15 cellular contexts compared by ENCODE assay signal in genomic region chrX:135489542-135489941, GRCh38. TPM values are rescaled to one million over a fixed set of nuclear protein-coding genes. Genes with fewer than 3 reads are reported as not detected.
DNase-seq lines count a peak whose midpoint lies in the region; ATAC-seq and FAIRE-seq lines count a peak whose summit lies in the region.
"Had no signal": no experiment of that assay in that cellular context is flagged by ENCODE, and none has a peak within 500 bp of the region (broad histone marks: within the 10 kb centered on the region; RNA-seq: fewer than 3 reads in every experiment).

No MANE protein-coding gene starts in this region.

- no peak overlapping the region for H3K27ac Mint-ChIP-seq in stimulated activated memory B cell treated with anti-CD40 and anti-IgM and Interleukin-4, amounts not matched to agents 10 μg/mL and 1 μg/mL and 100 μg/mL, for 72 hours
- no peak overlapping the region for H3K27ac Mint-ChIP-seq in immature natural killer cell
- H3K27ac Mint-ChIP-seq: activated naive CD4-positive, alpha-beta T cell treated with anti-CD3 and anti-CD28 coated beads for 36 hours had no signal

- H3K4me1 Mint-ChIP-seq in stimulated activated memory B cell treated with anti-CD40 and anti-IgM and Interleukin-4, amounts not matched to agents 10 μg/mL and 1 μg/mL and 100 μg/mL, for 72 hours = peaks cover 11% of the 10 kb centered on the region
- no peaks in the 10 kb centered on the region for H3K4me1 Mint-ChIP-seq in immature natural killer cell

- no peaks in the 10 kb centered on the region for H3K9me3 Mint-ChIP-seq in stimulated activated memory B cell treated with anti-CD40 and anti-IgM and Interleukin-4, amounts not matched to agents 10 μg/mL and 1 μg/mL and 100 μg/mL, for 72 hours
- H3K9me3 Mint-ChIP-seq in immature natural killer cell = no peaks in the 10 kb centered on the region
- H3K9me3 Mint-ChIP-seq: activated naive CD4-positive, alpha-beta T cell treated with anti-CD3 and anti-CD28 coated beads for 36 hours had no signal

- peak; percentile 13 for DNase-seq in GM19240 (ENCODE audit: insufficient read length, low spot score)
- DNase-seq in dedifferentiated amniotic fluid mesenchymal stem cell (ENCODE audit: extremely low spot score) = no peak
- no peak for DNase-seq in HTR-8/SVneo (ENCODE audit: insufficient read length, low spot score)
- DNase-seq in immature natural killer cell = no peak
- no peak for DNase-seq in COLO668 (lab: John Stamatoyannopoulos, UW; ENCODE audit: unreplicated experiment)
- DNase-seq: activated naive CD4-positive, alpha-beta T cell treated with anti-CD3 and anti-CD28 coated beads for 36 hours; DMS53; hippocampal formation; NCI-H1048; stimulated activated naive CD8-positive, alpha-beta T cell treated with anti-CD3 and anti-CD28 coated beads, Interleukin-15, Interleukin-2, amounts not matched to agents 100 U/mL and 50 U/mL, for 24 hours had no signal

- no peak overlapping the region for H3K4me3 Mint-ChIP-seq in stimulated activated memory B cell treated with anti-CD40 and anti-IgM and Interleukin-4, amounts not matched to agents 10 μg/mL and 1 μg/mL and 100 μg/mL, for 72 hours
- no peak overlapping the region for H3K4me3 Mint-ChIP-seq in immature natural killer cell
- H3K4me3 Mint-ChIP-seq: activated naive CD4-positive, alpha-beta T cell treated with anti-CD3 and anti-CD28 coated beads for 36 hours had no signal

- ATAC-seq in HG02623 (IDR thresholded peaks at IDR 0.05; ENCODE audit: unreplicated experiment) (peak; percentile 82), HG03439 (IDR thresholded peaks at IDR 0.05; ENCODE audit: unreplicated experiment) (peak; percentile 81)
- ATAC-seq in stimulated activated memory B cell treated with anti-CD40 and anti-IgM and Interleukin-4, amounts not matched to agents 10 μg/mL and 1 μg/mL and 100 μg/mL, for 72 hours = peak; percentile 83
- ATAC-seq: HCT116; Panc1; stimulated activated naive CD8-positive, alpha-beta T cell treated with anti-CD3 and anti-CD28 coated beads, Interleukin-15, Interleukin-2, amounts not matched to agents 100 U/mL and 50 U/mL, for 24 hours had no signal

- H3K27me3 Mint-ChIP-seq in stimulated activated memory B cell treated with anti-CD40 and anti-IgM and Interleukin-4, amounts not matched to agents 10 μg/mL and 1 μg/mL and 100 μg/mL, for 72 hours = no peaks in the 10 kb centered on the region
- H3K27me3 Mint-ChIP-seq in immature natural killer cell (ENCODE audit: low read depth in 3 of 3) = peaks cover under 1 to 4% (median 3%) of the 10 kb centered on the region in 3 donors

- no peaks in the 10 kb centered on the region for H3K36me3 Mint-ChIP-seq in stimulated activated memory B cell treated with anti-CD40 and anti-IgM and Interleukin-4, amounts not matched to agents 10 μg/mL and 1 μg/mL and 100 μg/mL, for 72 hours
- H3K36me3 Mint-ChIP-seq in immature natural killer cell = no peaks in the 10 kb centered on the region

- no peak for FAIRE-seq in HTR-8/SVneo (lab: Jason Lieb, UNC)

RNA-seq across cellular contexts. Expression of gene INTS6L, which starts 30.9 kb away (rescaled TPM):
- 1 to 10 TPM; 3.2 to 5.7 (median 3.8) TPM for polyA plus RNA-seq in immature natural killer cell
